ENCODE assay signal across 9 cellular contexts in genomic region chr10:11602919-11603523, GRCh38. TPM values are rescaled to one million over a fixed set of nuclear protein-coding genes. Genes with fewer than 3 reads are reported as not detected.
DNase-seq lines count a peak whose midpoint lies in the region; ATAC-seq and TF ChIP-seq lines count a peak whose summit lies in the region.
"Had no signal": no experiment of that assay in that cellular context is flagged by ENCODE, and none has a peak within 500 bp of the region (broad histone marks: within the 10 kb centered on the region; RNA-seq: fewer than 3 reads in every experiment).

No MANE protein-coding gene starts in this region.

- no TSS peak for BruUV-seq in A673 (replicated peaks; lab: Mats Ljungman, UMichigan)

- peaks cover 57% of the 10 kb centered on the region for H3K4me1 ChIP-seq in A673 (ENCODE audit: insufficient read depth, low read length, poor library complexity, severe bottlenecking)

- H3K36me3 Mint-ChIP-seq in mesothelial cell of epicardium: peaks cover 7% of the 10 kb centered on the region

- peaks cover 26% of the 10 kb centered on the region for H3K4me1 Mint-ChIP-seq in mesothelial cell of epicardium

- intact Hi-C loops in A673 (cut with micrococcal nuclease; ENCODE audit: unreplicated experiment): no loop called here

- DNase-seq in SW480 (ENCODE audit: low spot score) (peak; percentile 78), mesothelial cell of epicardium (ENCODE audit: low spot score in 2 of 2, unreplicated experiment in 2 of 2) (no peak), glomerular visceral epithelial cell (ENCODE audit: extremely low spot score) (no peak), A673 (ENCODE audit: low spot score) (no peak)
- DNase-seq: activated naive CD4-positive, alpha-beta T cell treated with anti-CD3 and anti-CD28 coated beads, Interleukin-2, amount 50 U/mL, for 16 hours; islet precursor cell had no signal

- no peaks in the 10 kb centered on the region for H3K27me3 Mint-ChIP-seq in mesothelial cell of epicardium (ENCODE audit: low read depth)

- POLR2A ChIA-PET in A673 (lab: Charles Lee; ENCODE audit: low non-redundant PET): no interaction called here

- no peak overlapping the region for H3K4me3 Mint-ChIP-seq in mesothelial cell of epicardium

- no peak overlapping the region for H3K27ac ChIP-seq in A673 (ENCODE audit: low read depth, low read length, poor library complexity, severe bottlenecking)

- TF ChIP-seq CTCF in mesothelial cell of epicardium (IDR thresholded peaks at IDR 0.05; ENCODE audit: unreplicated experiment) (no peak), A673 (conservative IDR thresholded peaks at IDR 0.05; ENCODE audit: low read depth, low read length) (no peak)

- no peaks in the 10 kb centered on the region for H3K9me3 ChIP-seq in A673 (ENCODE audit: low read depth, low read length, poor library complexity, severe bottlenecking)

- H3K9me3 Mint-ChIP-seq in mesothelial cell of epicardium: peaks cover 6% of the 10 kb centered on the region

- no peak overlapping the region for H3K4me3 ChIP-seq in A673 (ENCODE audit: low read depth, low read length, poor library complexity, severe bottlenecking)

- ATAC-seq in GM18868 (IDR thresholded peaks at IDR 0.05; ENCODE audit: unreplicated experiment) (peak; percentile 61), HG03280 (IDR thresholded peaks at IDR 0.05; ENCODE audit: unreplicated experiment) (peak; percentile 49), HG03139 (IDR thresholded peaks at IDR 0.05; ENCODE audit: unreplicated experiment) (no peak)

- H3K36me3 ChIP-seq in A673 (ENCODE audit: insufficient read depth, low read length, poor library complexity, severe bottlenecking): no peaks in the 10 kb centered on the region

- H3K27ac Mint-ChIP-seq in mesothelial cell of epicardium: peak overlapping the region; percentile 79

- CTCF ChIA-PET in A673 (lab: Charles Lee): no interaction called here

- no peaks in the 10 kb centered on the region for H3K27me3 ChIP-seq in A673 (replicated peaks; ENCODE audit: insufficient read depth, low read depth, low read length, poor library complexity)

RNA-seq across cellular contexts. Expression of gene USP6NL, which starts 8.4 kb away (rescaled TPM):
- total RNA-seq in mesothelial cell of epicardium: 34.8 to 36.4 TPM (median 35.8 TPM) in 3 replicates
- total RNA-seq in A673 (2021): 38.7 and 40.0 TPM in 2 replicates
